Comparison of ENCODE assay signal across 2 cellular contexts in genomic region chr6:73702444-73702843, GRCh38.
TF ChIP-seq lines count a peak whose summit lies in the region.

No MANE protein-coding gene starts in this region.

TF ChIP-seq in A549, 52 proteins besides CTCF, POLR2A, EP300 and RAD21 (continued from another document):
- TF ChIP-seq ZSCAN20 (CRISPR knock-in tag; IDR thresholded peaks at IDR 0.05), result no peak
- TF ChIP-seq HEYL (CRISPR knock-in tag; IDR thresholded peaks at IDR 0.05), result no peak
- no peak for TF ChIP-seq NR3C1 (IDR thresholded peaks at IDR 0.05)
- no peak for TF ChIP-seq HDAC2 (IDR thresholded peaks at IDR 0.05)
- TF ChIP-seq MAZ (IDR thresholded peaks at IDR 0.05; ENCODE audit: borderline replicate concordance, low read depth, low read length), result no peak
- TF ChIP-seq, protein P1, sequence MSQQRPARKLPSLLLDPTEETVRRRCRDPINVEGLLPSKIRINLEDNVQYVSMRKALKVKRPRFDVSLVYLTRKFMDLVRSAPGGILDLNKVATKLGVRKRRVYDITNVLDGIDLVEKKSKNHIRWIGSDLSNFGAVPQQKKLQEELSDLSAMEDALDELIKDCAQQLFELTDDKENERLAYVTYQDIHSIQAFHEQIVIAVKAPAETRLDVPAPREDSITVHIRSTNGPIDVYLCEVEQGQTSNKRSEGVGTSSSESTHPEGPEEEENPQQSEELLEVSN (IDR thresholded peaks at IDR 0.05; ENCODE audit: borderline replicate concordance, low read depth), result no peak
- no peak for TF ChIP-seq GATA3 (IDR thresholded peaks at IDR 0.05; ENCODE audit: borderline replicate concordance)
- TF ChIP-seq BCL3 (IDR thresholded peaks at IDR 0.05), result no peak
- TF ChIP-seq, protein P2, sequence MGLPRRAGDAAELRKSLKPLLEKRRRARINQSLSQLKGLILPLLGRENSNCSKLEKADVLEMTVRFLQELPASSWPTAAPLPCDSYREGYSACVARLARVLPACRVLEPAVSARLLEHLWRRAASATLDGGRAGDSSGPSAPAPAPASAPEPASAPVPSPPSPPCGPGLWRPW (IDR thresholded peaks at IDR 0.05), result no peak
- TF ChIP-seq POLR2AphosphoS2 (conservative IDR thresholded peaks at IDR 0.05; ENCODE audit: low read length), result no peak
TF ChIP-seq in A549: peak in this region for 0.

TF ChIP-seq in HCT116, 20 proteins besides CTCF, POLR2A, EP300 and RAD21 (continued from another document):
- no peak for TF ChIP-seq TCF7L2 (IDR thresholded peaks at IDR 0.05; ENCODE audit: borderline replicate concordance, extremely low read depth, insufficient read depth, insufficient read length)
- no peak for TF ChIP-seq JUND (IDR thresholded peaks at IDR 0.05)
- no peak for TF ChIP-seq CBX3 (IDR thresholded peaks at IDR 0.05; ENCODE audit: low read depth)
- no peak for TF ChIP-seq SIN3A (IDR thresholded peaks at IDR 0.05; ENCODE audit: low read depth)
- TF ChIP-seq POLR2AphosphoS5 (IDR thresholded peaks at IDR 0.05; ENCODE audit: low read depth, low read length), result no peak
- no peak for TF ChIP-seq EZH2 (IDR thresholded peaks at IDR 0.05)
